ENCODE assay signal across 10 cellular contexts in the genomic region with DNA sequence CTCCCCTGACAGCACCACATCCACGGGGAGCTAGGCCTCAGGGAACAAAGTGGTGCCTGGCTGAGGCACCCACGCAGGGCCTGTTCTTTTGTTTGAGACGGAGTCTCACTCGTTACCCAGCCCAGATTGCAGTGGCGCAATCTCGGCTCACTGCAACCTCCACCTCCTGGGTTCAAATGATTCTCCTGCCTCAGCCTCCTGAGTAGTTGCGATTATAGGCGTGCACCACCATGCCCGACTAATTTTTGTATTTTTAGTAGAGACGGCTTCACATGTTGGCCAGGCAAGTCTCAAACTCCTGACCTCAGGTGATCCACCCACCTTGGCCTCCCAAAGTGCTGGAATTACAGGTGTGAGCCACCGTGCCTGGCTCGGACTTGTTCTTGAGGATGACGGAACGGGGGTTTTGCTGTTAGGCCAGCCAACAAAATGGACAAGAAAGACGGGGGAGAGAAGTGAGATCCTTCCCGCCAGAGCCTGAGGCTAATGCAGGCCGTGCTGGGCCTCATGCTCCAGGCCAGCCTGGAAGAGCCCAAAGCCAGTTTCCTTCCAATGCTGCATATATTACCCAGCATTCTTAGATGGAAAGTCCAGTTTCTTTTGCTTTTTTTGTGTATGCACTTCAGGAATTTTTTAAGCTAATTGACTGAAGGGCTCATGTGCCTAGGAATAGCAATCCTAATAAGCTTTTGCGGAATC. TPM values are rescaled to one million over a fixed set of nuclear protein-coding genes. Genes with fewer than 3 reads are reported as not detected.
DNase-seq lines count a peak whose midpoint lies in the region; ATAC-seq and TF ChIP-seq lines count a peak whose summit lies in the region.
"Had no signal": no experiment of that assay in that cellular context is flagged by ENCODE, and none has a peak within 500 bp of the region (broad histone marks: within the 10 kb centered on the region; RNA-seq: fewer than 3 reads in every experiment).

No MANE protein-coding gene starts in this region.

- WGBS in thymus, result 92% methylated on average over 18 of the region's 18 CpGs

- no peaks in the 10 kb centered on the region for H3K9me3 ChIP-seq in lower lobe of right lung
- no peaks in the 10 kb centered on the region for H3K9me3 ChIP-seq in thymus (ENCODE audit: control insufficient read depth)

- no peak for DNase-seq in activated naive CD4-positive, alpha-beta T cell treated with anti-CD3 and anti-CD28 coated beads for 36 hours
- no peak for DNase-seq in activated naive CD4-positive, alpha-beta T cell (lab: John Stamatoyannopoulos, UW)
- no peak for DNase-seq in activated T-helper 1 cell treated with anti-CD3 and anti-CD28 coated beads, Interleukin-12 subunit alpha, Interleukin-12 subunit beta, Interleukin-2, Interleukin-4 antibody, amounts not matched to agents 30 ng/mL and 10 ng/mL and 1 ng/mL, durations not matched to agents 14 hours and 24 hours and 36 hours (ENCODE audit: low spot score)
- DNase-seq in lower lobe of right lung (no peak), NOMO-1 treated with dmso at 0.1 percent for 144 hours (lab: John Stamatoyannopoulos, UW; ENCODE audit: unreplicated experiment) (no peak)
- DNase-seq: NCI-H2081 treated with DMSO at 0.1 percent for 48 hours, right cardiac atrium had no signal

- peaks cover 57% of the 10 kb centered on the region for H3K4me1 Mint-ChIP-seq in activated naive CD4-positive, alpha-beta T cell treated with anti-CD3 and anti-CD28 coated beads for 36 hours (ENCODE audit: low read depth)
- H3K4me1 Mint-ChIP-seq in activated T-helper 1 cell treated with anti-CD3 and anti-CD28 coated beads, Interleukin-12 subunit alpha, Interleukin-12 subunit beta, Interleukin-2, Interleukin-4 antibody, amounts not matched to agents 30 ng/mL and 10 ng/mL and 1 ng/mL, durations not matched to agents 14 hours and 24 hours and 36 hours (ENCODE audit: low read depth), result peaks cover 82% of the 10 kb centered on the region

- intact Hi-C loops in activated naive CD4-positive, alpha-beta T cell treated with anti-CD3 and anti-CD28 coated beads for 36 hours (cut with micrococcal nuclease), result no loop called here
- intact Hi-C loops in activated T-helper 1 cell treated with anti-CD3 and anti-CD28 coated beads, Interleukin-12 subunit alpha, Interleukin-12 subunit beta, Interleukin-2, Interleukin-4 antibody, amounts not matched to agents 30 ng/mL and 10 ng/mL and 1 ng/mL, durations not matched to agents 14 hours and 24 hours and 36 hours (cut with micrococcal nuclease), result no loop called here
- intact Hi-C loops in lower lobe of right lung (cut with DNase I), result no loop called here

- no peaks in the 10 kb centered on the region for H3K27me3 Mint-ChIP-seq in activated naive CD4-positive, alpha-beta T cell treated with anti-CD3 and anti-CD28 coated beads for 36 hours (ENCODE audit: low read depth)
- H3K27me3 Mint-ChIP-seq in activated T-helper 1 cell treated with anti-CD3 and anti-CD28 coated beads, Interleukin-12 subunit alpha, Interleukin-12 subunit beta, Interleukin-2, Interleukin-4 antibody, amounts not matched to agents 30 ng/mL and 10 ng/mL and 1 ng/mL, durations not matched to agents 14 hours and 24 hours and 36 hours (ENCODE audit: insufficient read depth), result no peaks in the 10 kb centered on the region

- peaks cover 27% of the 10 kb centered on the region for H3K36me3 Mint-ChIP-seq in activated naive CD4-positive, alpha-beta T cell treated with anti-CD3 and anti-CD28 coated beads for 36 hours (ENCODE audit: low read depth)
- peaks cover 25% of the 10 kb centered on the region for H3K36me3 Mint-ChIP-seq in activated T-helper 1 cell treated with anti-CD3 and anti-CD28 coated beads, Interleukin-12 subunit alpha, Interleukin-12 subunit beta, Interleukin-2, Interleukin-4 antibody, amounts not matched to agents 30 ng/mL and 10 ng/mL and 1 ng/mL, durations not matched to agents 14 hours and 24 hours and 36 hours (ENCODE audit: low read depth)

- H3K36me3 ChIP-seq in lower lobe of right lung (no peaks in the 10 kb centered on the region), thymus (ENCODE audit: control insufficient read depth, insufficient read depth) (no peaks in the 10 kb centered on the region)

- no peaks in the 10 kb centered on the region for H3K27me3 ChIP-seq in lower lobe of right lung (ENCODE audit: low read depth)
- H3K27me3 ChIP-seq in thymus (ENCODE audit: control insufficient read depth, insufficient read depth), result no peaks in the 10 kb centered on the region

- ATAC-seq in lower lobe of right lung (no peak), GM21529 (IDR thresholded peaks at IDR 0.05; ENCODE audit: unreplicated experiment) (no peak), HG03571 (IDR thresholded peaks at IDR 0.05; ENCODE audit: unreplicated experiment) (no peak)

- H3K4me1 ChIP-seq in lower lobe of right lung, result peaks cover 10% of the 10 kb centered on the region
- peaks cover 6% of the 10 kb centered on the region for H3K4me1 ChIP-seq in thymus (ENCODE audit: control insufficient read depth, insufficient read depth, low read length)

- TF ChIP-seq CTCF in lower lobe of right lung (IDR thresholded peaks at IDR 0.05), result no peak

- H3K27ac Mint-ChIP-seq in activated naive CD4-positive, alpha-beta T cell treated with anti-CD3 and anti-CD28 coated beads for 36 hours, result peak overlapping the region; percentile 97
- H3K27ac Mint-ChIP-seq in activated T-helper 1 cell treated with anti-CD3 and anti-CD28 coated beads, Interleukin-12 subunit alpha, Interleukin-12 subunit beta, Interleukin-2, Interleukin-4 antibody, amounts not matched to agents 30 ng/mL and 10 ng/mL and 1 ng/mL, durations not matched to agents 14 hours and 24 hours and 36 hours, result peak overlapping the region; percentile 99

- peak overlapping the region; percentile 84 for H3K4me3 Mint-ChIP-seq in activated naive CD4-positive, alpha-beta T cell treated with anti-CD3 and anti-CD28 coated beads for 36 hours
- peak overlapping the region; percentile 79 for H3K4me3 Mint-ChIP-seq in activated T-helper 1 cell treated with anti-CD3 and anti-CD28 coated beads, Interleukin-12 subunit alpha, Interleukin-12 subunit beta, Interleukin-2, Interleukin-4 antibody, amounts not matched to agents 30 ng/mL and 10 ng/mL and 1 ng/mL, durations not matched to agents 14 hours and 24 hours and 36 hours

- H3K27ac ChIP-seq in lower lobe of right lung (peak overlapping the region; percentile 73), thymus (ENCODE audit: low read depth) (peak overlapping the region; percentile 82)

- no peaks in the 10 kb centered on the region for H3K9me3 Mint-ChIP-seq in activated naive CD4-positive, alpha-beta T cell treated with anti-CD3 and anti-CD28 coated beads for 36 hours
- H3K9me3 Mint-ChIP-seq in activated T-helper 1 cell treated with anti-CD3 and anti-CD28 coated beads, Interleukin-12 subunit alpha, Interleukin-12 subunit beta, Interleukin-2, Interleukin-4 antibody, amounts not matched to agents 30 ng/mL and 10 ng/mL and 1 ng/mL, durations not matched to agents 14 hours and 24 hours and 36 hours, result no peaks in the 10 kb centered on the region

- peak overlapping the region; percentile 27 for H3K4me3 ChIP-seq in lower lobe of right lung
- no peak overlapping the region for H3K4me3 ChIP-seq in thymus (ENCODE audit: low read length)

- CTCF ChIA-PET in activated naive CD4-positive, alpha-beta T cell treated with anti-CD3 and anti-CD28 coated beads for 36 hours (lab: Charles Lee), result interaction anchor here (1.0 to 1.8 kb wide), 4 partner anchors 10 to 246 kb away, joined by 3 to 8 read pairs (median 4); partner anchors contain the start of gene HDDC3

RNA-seq across cellular contexts. Expression of gene FURIN, which starts 28.1 kb away (rescaled TPM):
- 100 to 1,000 TPM; 443 to 448 TPM for total RNA-seq in activated naive CD4-positive, alpha-beta T cell treated with anti-CD3 and anti-CD28 coated beads for 36 hours
- total RNA-seq in activated T-helper 1 cell treated with anti-CD3 and anti-CD28 coated beads, Interleukin-12 subunit alpha, Interleukin-12 subunit beta, Interleukin-2, Interleukin-4 antibody, amounts not matched to agents 30 ng/mL and 10 ng/mL and 1 ng/mL, durations not matched to agents 14 hours and 24 hours and 36 hours, result 530 and 545 TPM in 2 replicates
- total RNA-seq in lower lobe of right lung, result 86.5 TPM
- polyA plus RNA-seq in thymus, result 36.7 TPM

RNA-seq across cellular contexts. Expression of gene FES, which starts 44.0 kb away (rescaled TPM):
- 10 to 100 TPM; 22.6 to 24.2 TPM for total RNA-seq in activated naive CD4-positive, alpha-beta T cell treated with anti-CD3 and anti-CD28 coated beads for 36 hours
- 45.4 and 57.1 TPM in 2 replicates for total RNA-seq in activated T-helper 1 cell treated with anti-CD3 and anti-CD28 coated beads, Interleukin-12 subunit alpha, Interleukin-12 subunit beta, Interleukin-2, Interleukin-4 antibody, amounts not matched to agents 30 ng/mL and 10 ng/mL and 1 ng/mL, durations not matched to agents 14 hours and 24 hours and 36 hours
- 51.0 TPM for total RNA-seq in lower lobe of right lung
- polyA plus RNA-seq in thymus, result 19.4 TPM
